Comparison of ENCODE assay signal across 11 cellular contexts in the genomic region with DNA sequence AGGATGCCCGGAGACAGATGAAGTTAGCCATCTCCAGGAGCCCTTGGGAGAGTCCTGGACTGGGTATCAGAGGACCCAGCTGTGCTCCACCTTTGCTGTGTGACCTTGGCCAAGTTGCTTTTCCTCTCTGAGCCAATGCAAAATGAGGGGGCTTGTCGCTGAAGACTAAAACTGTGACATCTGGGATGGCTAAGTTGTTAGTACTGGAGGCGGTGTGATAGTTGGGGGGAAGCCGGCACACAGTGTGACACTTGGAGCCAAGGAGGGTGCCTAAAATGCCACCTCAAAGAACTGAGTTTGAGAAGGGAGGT. TPM values are rescaled to one million over a fixed set of nuclear protein-coding genes. Genes with fewer than 3 reads are reported as not detected.
DNase-seq lines count a peak whose midpoint lies in the region; ATAC-seq, FAIRE-seq and TF ChIP-seq lines count a peak whose summit lies in the region.
"Had no signal": no experiment of that assay in that cellular context is flagged by ENCODE, and none has a peak within 500 bp of the region (broad histone marks: within the 10 kb centered on the region; RNA-seq: fewer than 3 reads in every experiment).

No MANE protein-coding gene starts in this region.

- H3K9me3 ChIP-seq in HAP-1 (no peaks in the 10 kb centered on the region), body of pancreas (no peaks in the 10 kb centered on the region), keratinocyte (ENCODE audit: control insufficient read depth, low read depth, low read length) (no peaks in the 10 kb centered on the region)

- no peaks in the 10 kb centered on the region for H4K20me1 ChIP-seq in keratinocyte (ENCODE audit: control insufficient read depth, extremely low read depth, insufficient read depth, low read length)

- in situ Hi-C loops in HAP-1 (cut with MboI; ENCODE audit: low sequenced_read_pairs) = no loop called here

- DNase-seq in HAP-1 (ENCODE audit: low spot score in 2 of 2) (no peak), body of pancreas (no peak), keratinocyte (ENCODE audit: low read depth, low spot score) (no peak), skeletal muscle cell (ENCODE audit: low read depth) (no peak), activated gamma-delta T cell (lab: John Stamatoyannopoulos, UW) (no peak), GM20000 (ENCODE audit: low spot score) (no peak)
- DNase-seq: immature natural killer cell, T-helper 1 cell had no signal

- no peak for FAIRE-seq in keratinocyte (lab: Jason Lieb, UNC)

- H3K27ac ChIP-seq in body of pancreas (peak overlapping the region; percentile 57 to 78 (median 68)), keratinocyte (ENCODE audit: control insufficient read depth, insufficient read depth, low read length) (no peak overlapping the region)

- H3K36me3 ChIP-seq in HAP-1 (replicated peaks) = no peaks in the 10 kb centered on the region
- no peaks in the 10 kb centered on the region for H3K36me3 ChIP-seq in body of pancreas (replicated peaks in 1 of 2; ENCODE audit: insufficient read depth in 1 of 2, low read depth in 2 of 2)
- no peaks in the 10 kb centered on the region for H3K36me3 ChIP-seq in keratinocyte (ENCODE audit: control insufficient read depth in 2 of 2, extremely low read depth in 1 of 2, insufficient read depth in 2 of 2, low read length in 2 of 2)

- no peaks in the 10 kb centered on the region for H3K9me1 ChIP-seq in keratinocyte (ENCODE audit: control insufficient read depth, extremely low read depth, insufficient read depth, low read length)

- WGBS in body of pancreas, 2 donors = 17 to 37% methylated on average over 3 to 4 of the region's 4 CpGs

- H3K4me3 ChIP-seq in HAP-1 (peak overlapping the region; percentile 44), body of pancreas (peak overlapping the region; percentile 44 to 46), keratinocyte (ENCODE audit: control insufficient read depth in 2 of 3, extremely low read depth in 1 of 3, insufficient read depth in 2 of 3, low read depth in 1 of 3, low read length in 3 of 3) (peak overlapping the region in 2 of 3 experiments; percentile 33 to 56), skeletal muscle cell (ENCODE audit: low read depth, low read length) (peak overlapping the region; percentile 34)

- dilution Hi-C loops in keratinocyte (cut with MboI; ENCODE audit: extremely low pct_ligation_motif_present, low sequenced_read_pairs) = no loop called here

- H3K4me1 ChIP-seq in HAP-1 (peaks cover 4% of the 10 kb centered on the region; the same call in 1 of the 2 replicates), body of pancreas (peaks cover 33% of the 10 kb centered on the region), keratinocyte (ENCODE audit: control insufficient read depth, extremely low read depth, insufficient read depth, low read length) (peaks cover 8% of the 10 kb centered on the region)

- H3K79me2 ChIP-seq in keratinocyte (ENCODE audit: control insufficient read depth, insufficient read depth, low read length) = no peaks in the 10 kb centered on the region

- H3K4me2 ChIP-seq in keratinocyte (ENCODE audit: control insufficient read depth, extremely low read depth, insufficient read depth, low read depth, low read length) = peak overlapping the region; percentile 80

- TF ChIP-seq CTCF in body of pancreas (IDR thresholded peaks at IDR 0.05) (no peak), keratinocyte (optimal IDR thresholded peaks at IDR 0.05 in 1 of 3, IDR thresholded peaks at IDR 0.05 in 1 of 3, conservative IDR thresholded peaks at IDR 0.05 in 1 of 3; ENCODE audit: extremely low read depth in 1 of 3, insufficient read depth in 2 of 3, low read length in 3 of 3) (no peak), GM20000 (IDR thresholded peaks at IDR 0.05; ENCODE audit: extremely low read depth, missing control alignments) (no peak)

- H3K9ac ChIP-seq in keratinocyte (ENCODE audit: control insufficient read depth, extremely low read depth, insufficient read depth, low read length) = peak overlapping the region; percentile 48

- H3K27me3 ChIP-seq in HAP-1 (ENCODE audit: low read depth) (no peaks in the 10 kb centered on the region), body of pancreas (no peaks in the 10 kb centered on the region), keratinocyte (ENCODE audit: control insufficient read depth, extremely low read depth, insufficient read depth, low read length) (peaks cover 17% of the 10 kb centered on the region)

- H2AFZ ChIP-seq in keratinocyte (ENCODE audit: control insufficient read depth, low read length) = no peak overlapping the region

- ATAC-seq in body of pancreas = peak; percentile 20
- ATAC-seq in HG03571 (IDR thresholded peaks at IDR 0.05; ENCODE audit: unreplicated experiment) = no peak
- no peak for ATAC-seq in HG03354 (IDR thresholded peaks at IDR 0.05; ENCODE audit: poor library complexity, severe bottlenecking, unreplicated experiment)

- no peak for TF ChIP-seq POLR2A in body of pancreas (IDR thresholded peaks at IDR 0.05)

- intact Hi-C loops in body of pancreas (cut with DNase I) = no loop called here

RNA-seq across cellular contexts. Expression of gene INPP5J, which starts 0.5 kb away (rescaled TPM):
- total RNA-seq in body of pancreas = 10 to 100 TPM; 16.1 to 17.8 TPM
- polyA plus RNA-seq in keratinocyte = 0.14 to 0.26 TPM (median 0.22 TPM) in 3 replicates
- 0.56 TPM for polyA plus RNA-seq in keratinocyte (2011; ENCODE audit: low read depth)
- polyA plus RNA-seq in keratinocyte (2011; cell fraction: cytosol; rRNA removed) = 0.09 and 0.27 TPM in 2 replicates
- 0.69 and 0.95 TPM in 2 replicates for polyA plus RNA-seq in keratinocyte (2011; cell fraction: nucleus; rRNA removed)
- 0.46 and 0.72 TPM in 2 replicates for polyA plus RNA-seq in keratinocyte (2012; ENCODE audit: low replicate concordance)
- polyA minus RNA-seq in keratinocyte = 0.33 to 1.8 TPM in 2 of 3 replicates, not detected in the other
- polyA minus RNA-seq in keratinocyte (2011; cell fraction: cytosol; rRNA and poly(A)+ RNA removed) = not detected
- polyA minus RNA-seq in keratinocyte (2011; cell fraction: nucleus; rRNA and poly(A)+ RNA removed) = 0.32 TPM in 1 of 2 replicates, not detected in the other
- polyA plus RNA-seq: immature natural killer cell had no signal

RNA-seq across cellular contexts. Expression of gene SELENOM, which starts 15.9 kb away (rescaled TPM):
- 100 to 1,000 TPM; 127 to 198 TPM for total RNA-seq in body of pancreas
- polyA plus RNA-seq in keratinocyte = 9.1 to 27.7 TPM (median 16.3 TPM) in 3 replicates
- polyA plus RNA-seq in keratinocyte (2011; ENCODE audit: low read depth) = 2.0 TPM
- polyA plus RNA-seq in keratinocyte (2011; cell fraction: cytosol; rRNA removed) = 15.6 and 62.0 TPM in 2 replicates
- polyA plus RNA-seq in keratinocyte (2011; cell fraction: nucleus; rRNA removed) = 21.0 and 31.3 TPM in 2 replicates
- 20.2 and 23.6 TPM in 2 replicates for polyA plus RNA-seq in keratinocyte (2012; ENCODE audit: low replicate concordance)
- polyA minus RNA-seq in keratinocyte = 2.7 to 13.0 TPM (median 4.8 TPM) in 3 replicates
- polyA minus RNA-seq in keratinocyte (2011; cell fraction: cytosol; rRNA and poly(A)+ RNA removed) = 29.4 TPM
- 9.5 and 10.3 TPM in 2 replicates for polyA minus RNA-seq in keratinocyte (2011; cell fraction: nucleus; rRNA and poly(A)+ RNA removed)

RNA-seq across cellular contexts. Expression of gene PLA2G3, which starts 17.1 kb away (rescaled TPM):
- not detected for total RNA-seq in body of pancreas
- polyA plus RNA-seq in keratinocyte = 0.37 to 0.39 TPM (median 0.38 TPM) in 3 replicates
- polyA plus RNA-seq in keratinocyte (2011; ENCODE audit: low read depth) = 0.70 TPM
- 0.11 and 0.12 TPM in 2 replicates for polyA plus RNA-seq in keratinocyte (2011; cell fraction: cytosol; rRNA removed)
- polyA plus RNA-seq in keratinocyte (2011; cell fraction: nucleus; rRNA removed) = 0.34 and 0.53 TPM in 2 replicates
- 0.44 and 2.1 TPM in 2 replicates for polyA plus RNA-seq in keratinocyte (2012; ENCODE audit: low replicate concordance)
- 0.46 to 0.59 TPM in 2 of 3 replicates, not detected in the other for polyA minus RNA-seq in keratinocyte
- polyA minus RNA-seq in keratinocyte (2011; cell fraction: cytosol; rRNA and poly(A)+ RNA removed) = not detected
- 0.21 TPM in 1 of 2 replicates, not detected in the other for polyA minus RNA-seq in keratinocyte (2011; cell fraction: nucleus; rRNA and poly(A)+ RNA removed)
- total RNA-seq: cerebellum had no signal
- polyA plus RNA-seq: immature natural killer cell had no signal

RNA-seq across cellular contexts. Expression of gene RNF185, which starts 36.7 kb away (rescaled TPM):
- total RNA-seq in body of pancreas = 10 to 100 TPM; 11.5 to 20.8 TPM
- polyA plus RNA-seq in keratinocyte = 35.1 to 44.3 TPM (median 35.4 TPM) in 3 replicates
- 14.5 TPM for polyA plus RNA-seq in keratinocyte (2011; ENCODE audit: low read depth)
- polyA plus RNA-seq in keratinocyte (2011; cell fraction: cytosol; rRNA removed) = 28.0 and 37.6 TPM in 2 replicates
- 40.4 and 40.6 TPM in 2 replicates for polyA plus RNA-seq in keratinocyte (2011; cell fraction: nucleus; rRNA removed)
- polyA plus RNA-seq in keratinocyte (2012; ENCODE audit: low replicate concordance) = 21.1 and 36.6 TPM in 2 replicates
- polyA minus RNA-seq in keratinocyte = 19.9 to 33.9 TPM (median 27.0 TPM) in 3 replicates
- polyA minus RNA-seq in keratinocyte (2011; cell fraction: cytosol; rRNA and poly(A)+ RNA removed) = 20.1 TPM
- 17.8 and 25.9 TPM in 2 replicates for polyA minus RNA-seq in keratinocyte (2011; cell fraction: nucleus; rRNA and poly(A)+ RNA removed)

RNA-seq across cellular contexts. Expression of gene SMTN, which starts 42.1 kb away (rescaled TPM):
- total RNA-seq in body of pancreas = 10 to 100 TPM; 35.5 to 50.1 TPM
- polyA plus RNA-seq in keratinocyte = 51.1 to 131 TPM (median 61.2 TPM) in 3 replicates
- polyA plus RNA-seq in keratinocyte (2011; ENCODE audit: low read depth) = 94.1 TPM
- polyA plus RNA-seq in keratinocyte (2011; cell fraction: cytosol; rRNA removed) = 39.0 and 77.5 TPM in 2 replicates
- polyA plus RNA-seq in keratinocyte (2011; cell fraction: nucleus; rRNA removed) = 212 and 218 TPM in 2 replicates
- polyA plus RNA-seq in keratinocyte (2012; ENCODE audit: low replicate concordance) = 49.4 and 178 TPM in 2 replicates
- polyA minus RNA-seq in keratinocyte = 49.3 to 251 TPM (median 55.2 TPM) in 3 replicates
- 145 TPM for polyA minus RNA-seq in keratinocyte (2011; cell fraction: cytosol; rRNA and poly(A)+ RNA removed)
- polyA minus RNA-seq in keratinocyte (2011; cell fraction: nucleus; rRNA and poly(A)+ RNA removed) = 134 and 142 TPM in 2 replicates
